In the genomic region with DNA sequence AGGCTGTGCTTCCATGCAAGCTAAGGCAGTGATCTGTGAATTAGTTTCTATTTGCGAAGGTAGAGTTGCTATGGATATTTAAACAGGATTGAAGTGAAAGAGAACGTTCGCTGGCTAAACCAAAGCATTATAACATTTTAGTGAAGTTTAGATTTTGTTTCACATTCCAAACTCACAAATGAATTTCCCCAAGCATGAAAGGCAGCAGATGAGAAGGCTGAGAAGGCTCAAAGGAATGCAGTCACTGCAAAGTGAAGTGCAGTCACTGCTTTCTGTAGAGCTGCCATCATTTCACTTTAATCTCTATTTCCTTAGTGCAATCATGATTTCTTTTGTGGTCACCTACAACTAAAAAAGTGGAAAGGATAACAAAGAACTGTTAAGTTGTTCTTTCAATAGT, we compare ENCODE assay signal across 17 cellular contexts.
DNase-seq lines count a peak whose midpoint lies in the region; ATAC-seq and TF ChIP-seq lines count a peak whose summit lies in the region.
"Had no signal": no experiment of that assay in that cellular context is flagged by ENCODE, and none has a peak within 500 bp of the region (broad histone marks: within the 10 kb centered on the region; RNA-seq: fewer than 3 reads in every experiment).

No MANE protein-coding gene starts in this region.

- H3K27me3 ChIP-seq in left lung = no peaks in the 10 kb centered on the region
- H3K27me3 ChIP-seq: vagina had no signal

- no peaks in the 10 kb centered on the region for H3K9me3 ChIP-seq in left lung
- H3K9me3 ChIP-seq: Caco-2, vagina had no signal

- no peak overlapping the region for H3K27ac ChIP-seq in left lung
- H3K27ac ChIP-seq: vagina had no signal

- H3K36me3 ChIP-seq in left lung = no peaks in the 10 kb centered on the region
- H3K36me3 ChIP-seq: vagina had no signal

- peak; percentile 50 for DNase-seq in AG08395 (ENCODE audit: low spot score)
- DNase-seq in M059J (ENCODE audit: low read depth) = peak; percentile 67
- DNase-seq in choroid plexus epithelial cell (ENCODE audit: low read depth) = peak; percentile 67
- no peak for DNase-seq in left lung
- DNase-seq in activated T-cell treated with anti-CD3 and anti-CD28 coated beads for 4 hours = no peak
- no peak for DNase-seq in NCI-H2227 treated with DMSO at 0.1 percent for 48 hours (lab: John Stamatoyannopoulos, UW)
- DNase-seq: activated CD4-positive, alpha-beta T cell treated with anti-CD3 and anti-CD28 coated beads for 4 hours; activated naive CD4-positive, alpha-beta T cell; Caco-2; H7; naive B cell; NCI-H187 treated with DMSO at 0.1 percent for 48 hours; NCI-H510A treated with DMSO at 0.1 percent for 48 hours; stimulated activated CD4-positive, alpha-beta T cell treated with anti-CD3 and anti-CD28 coated beads, Interleukin-15, amount 100 ng/mL, for 24 hours had no signal

- H3K4me1 ChIP-seq in left lung = no peaks in the 10 kb centered on the region
- H3K4me1 ChIP-seq: vagina had no signal

- ATAC-seq in left lung (peak; percentile 71), GM21515 (IDR thresholded peaks at IDR 0.05; ENCODE audit: unreplicated experiment) (no peak), GM21367 (IDR thresholded peaks at IDR 0.05; ENCODE audit: unreplicated experiment) (no peak)

- H3K4me3 ChIP-seq in choroid plexus epithelial cell (ENCODE audit: low read depth, low read length) = no peak overlapping the region
- no peak overlapping the region for H3K4me3 ChIP-seq in left lung
- H3K4me3 ChIP-seq: vagina had no signal

- intact Hi-C loops in left lung (cut with DNase I) = no loop called here

- no peak for TF ChIP-seq CTCF in choroid plexus epithelial cell (conservative IDR thresholded peaks at IDR 0.05; ENCODE audit: low read depth, low read length)
- TF ChIP-seq CTCF in left lung (IDR thresholded peaks at IDR 0.05) = no peak

Comparison
In these comparisons a context has a peak if more than half of its experiments do, and no peak if none do; other contexts are left out.
1. DNase-seq: peak in AG08395 (single experiment), M059J (single experiment) and choroid plexus epithelial cell (single experiment); none in left lung (0 of 2), activated T-cell treated with anti-CD3 and anti-CD28 coated beads for 4 hours (single experiment) and NCI-H2227 treated with DMSO at 0.1 percent for 48 hours (single experiment).